Comparison of ENCODE assay signal across 13 cellular contexts in the genomic region with DNA sequence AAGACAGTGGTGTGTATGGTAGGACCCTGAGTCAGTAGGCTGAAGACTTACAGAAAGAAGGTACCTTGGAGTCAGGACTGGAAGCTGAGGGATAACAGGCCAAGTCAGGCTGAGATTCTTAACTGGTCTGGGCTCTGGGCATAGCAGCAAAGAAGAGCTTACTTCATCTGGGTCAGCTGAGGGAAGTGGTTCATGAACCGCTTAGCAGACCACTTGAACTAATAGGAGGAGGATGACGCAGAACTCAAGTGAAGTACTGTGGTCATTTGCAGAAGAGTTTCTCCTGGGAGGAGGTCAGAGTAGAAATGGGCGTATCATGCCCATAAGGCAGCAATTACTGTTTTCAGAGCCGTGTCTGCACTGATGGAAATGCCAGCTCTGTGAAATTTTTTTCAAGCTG.
DNase-seq lines count a peak whose midpoint lies in the region; ATAC-seq and TF ChIP-seq lines count a peak whose summit lies in the region.
"Had no signal": no experiment of that assay in that cellular context is flagged by ENCODE, and none has a peak within 500 bp of the region (broad histone marks: within the 10 kb centered on the region; RNA-seq: fewer than 3 reads in every experiment).

No MANE protein-coding gene starts in this region.

- TF ChIP-seq CTCF in natural killer cell (IDR thresholded peaks at IDR 0.05), result no peak
- no peak for TF ChIP-seq CTCF in psoas muscle (IDR thresholded peaks at IDR 0.05)

- no peaks in the 10 kb centered on the region for H3K36me3 Mint-ChIP-seq in natural killer cell
- H3K36me3 Mint-ChIP-seq in activated CD4-positive, alpha-beta T cell treated with anti-CD3 and anti-CD28 coated beads, Interleukin-2, amount 10 ng/mL, durations not matched to agents 24 days and 14 days (ENCODE audit: low read depth), result peaks cover 6% of the 10 kb centered on the region

- no peaks in the 10 kb centered on the region for H3K9me3 Mint-ChIP-seq in natural killer cell
- H3K9me3 Mint-ChIP-seq in activated CD4-positive, alpha-beta T cell treated with anti-CD3 and anti-CD28 coated beads, Interleukin-2, amount 10 ng/mL, durations not matched to agents 24 days and 14 days, result no peaks in the 10 kb centered on the region
- H3K9me3 Mint-ChIP-seq: CD4-positive, alpha-beta memory T cell had no signal

- peak overlapping the region in 1 of 11 experiments; percentile 2; a peak in 1 of 22 replicates for H3K27ac ChIP-seq in BLaER1 treated with 17β-estradiol and CSF1 and Interleukin-3, amounts not matched to agents 10 nM and 100 nM
- H3K27ac ChIP-seq in Karpas-422 (ENCODE audit: low read length), result no peak overlapping the region
- no peak overlapping the region for H3K27ac ChIP-seq in psoas muscle

- H4K20me1 ChIP-seq in BLaER1 treated with 17β-estradiol and CSF1 and Interleukin-3, amounts not matched to agents 10 nM and 100 nM, result no peaks in the 10 kb centered on the region
- no peaks in the 10 kb centered on the region for H4K20me1 ChIP-seq in Karpas-422 (ENCODE audit: insufficient read depth, low read depth, low read length)

- H3K4me1 Mint-ChIP-seq in natural killer cell, result peaks cover 6 to 10% of the 10 kb centered on the region in 2 donors
- no peaks in the 10 kb centered on the region for H3K4me1 Mint-ChIP-seq in activated CD4-positive, alpha-beta T cell treated with anti-CD3 and anti-CD28 coated beads, Interleukin-2, amount 10 ng/mL, durations not matched to agents 24 days and 14 days
- H3K4me1 Mint-ChIP-seq: activated CD8-positive, alpha-beta memory T cell treated with anti-CD3 and anti-CD28 coated beads, Interleukin-2, amount 10 ng/mL, durations not matched to agents 7 days and 5 days; CD4-positive, alpha-beta memory T cell had no signal

- no peak overlapping the region for H3K4me3 Mint-ChIP-seq in natural killer cell
- H3K4me3 Mint-ChIP-seq in activated CD4-positive, alpha-beta T cell treated with anti-CD3 and anti-CD28 coated beads, Interleukin-2, amount 10 ng/mL, durations not matched to agents 24 days and 14 days, result no peak overlapping the region
- H3K4me3 Mint-ChIP-seq: activated CD8-positive, alpha-beta memory T cell treated with anti-CD3 and anti-CD28 coated beads, Interleukin-2, amount 10 ng/mL, durations not matched to agents 7 days and 5 days; CD4-positive, alpha-beta memory T cell had no signal

- intact Hi-C loops in natural killer cell (cut with micrococcal nuclease) (no loop called here), psoas muscle (cut with DNase I) (no loop called here)
- intact Hi-C loops in activated CD4-positive, alpha-beta T cell treated with anti-CD3 and anti-CD28 coated beads, Interleukin-2, amount 10 ng/mL, durations not matched to agents 24 days and 14 days (cut with micrococcal nuclease), result no loop called here

- H3K27me3 Mint-ChIP-seq in natural killer cell (ENCODE audit: low read depth in 2 of 2), result no peaks in the 10 kb centered on the region
- H3K27me3 Mint-ChIP-seq in activated CD4-positive, alpha-beta T cell treated with anti-CD3 and anti-CD28 coated beads, Interleukin-2, amount 10 ng/mL, durations not matched to agents 24 days and 14 days, result no peaks in the 10 kb centered on the region
- H3K27me3 Mint-ChIP-seq: activated CD8-positive, alpha-beta memory T cell treated with anti-CD3 and anti-CD28 coated beads, Interleukin-2, amount 10 ng/mL, durations not matched to agents 7 days and 5 days; CD4-positive, alpha-beta memory T cell had no signal

- H3K36me3 ChIP-seq in BLaER1 treated with 17β-estradiol and CSF1 and Interleukin-3, amounts not matched to agents 10 nM and 100 nM, result peaks cover 0 to 9% (median 0%) of the 10 kb centered on the region in 11 experiments; a peak in 2 of 22 replicates
- H3K36me3 ChIP-seq in Karpas-422 (ENCODE audit: insufficient read depth, low read length), result no peaks in the 10 kb centered on the region
- H3K36me3 ChIP-seq in psoas muscle (ENCODE audit: insufficient read depth in 1 of 2, low read depth in 1 of 2), result no peaks in the 10 kb centered on the region

- DNase-seq in Karpas-422 (no peak), astrocyte of the hippocampus (ENCODE audit: low read depth, low spot score) (peak; percentile 30), natural killer cell (no peak), psoas muscle (no peak), CD1c-positive myeloid dendritic cell (ENCODE audit: extremely low spot score) (no peak)
- DNase-seq in activated CD4-positive, alpha-beta T cell treated with anti-CD3 and anti-CD28 coated beads, Interleukin-2, amount 10 ng/mL, durations not matched to agents 24 days and 14 days, result no peak
- DNase-seq: activated CD8-positive, alpha-beta memory T cell treated with anti-CD3 and anti-CD28 coated beads, Interleukin-2, amount 10 ng/mL, durations not matched to agents 7 days and 5 days; CD4-positive, alpha-beta memory T cell; midbrain; NCI-H1694 had no signal

- peaks cover 21 to 28% (median 25%) of the 10 kb centered on the region in 10 experiments for H3K4me1 ChIP-seq in BLaER1 treated with 17β-estradiol and CSF1 and Interleukin-3, amounts not matched to agents 10 nM and 100 nM
- H3K4me1 ChIP-seq in Karpas-422 (ENCODE audit: low read length), result peaks cover 35% of the 10 kb centered on the region
- H3K4me1 ChIP-seq in psoas muscle, result no peaks in the 10 kb centered on the region

- H3K27ac Mint-ChIP-seq in natural killer cell, result no peak overlapping the region
- no peak overlapping the region for H3K27ac Mint-ChIP-seq in activated CD4-positive, alpha-beta T cell treated with anti-CD3 and anti-CD28 coated beads, Interleukin-2, amount 10 ng/mL, durations not matched to agents 24 days and 14 days
- H3K27ac Mint-ChIP-seq: activated CD8-positive, alpha-beta memory T cell treated with anti-CD3 and anti-CD28 coated beads, Interleukin-2, amount 10 ng/mL, durations not matched to agents 7 days and 5 days had no signal

- H3K79me2 ChIP-seq in Karpas-422 (ENCODE audit: low read length), result peaks cover 7% of the 10 kb centered on the region; the same call in 1 of the 2 replicates

- no peak overlapping the region for H2AFZ ChIP-seq in Karpas-422 (ENCODE audit: low read length)

- H3K9me2 ChIP-seq in Karpas-422 (replicated peaks; ENCODE audit: insufficient read depth, low read length), result no peaks in the 10 kb centered on the region

- H3K4me3 ChIP-seq in BLaER1 treated with 17β-estradiol and CSF1 and Interleukin-3, amounts not matched to agents 10 nM and 100 nM, result no peak overlapping the region
- H3K4me3 ChIP-seq in Karpas-422 (ENCODE audit: low read length) (no peak overlapping the region), psoas muscle (no peak overlapping the region)

- ATAC-seq in natural killer cell (peak in 2 of 3 donors; percentile 44 to 57), GM21619 (IDR thresholded peaks at IDR 0.05; ENCODE audit: unreplicated experiment) (no peak), psoas muscle (no peak)
- ATAC-seq: activated CD8-positive, alpha-beta memory T cell treated with anti-CD3 and anti-CD28 coated beads, Interleukin-2, amount 10 ng/mL, durations not matched to agents 7 days and 5 days; Panc1 had no signal

- peaks cover 0 to 3% (median 0%) of the 10 kb centered on the region in 11 experiments; a peak in 1 of 22 replicates for H3K9me3 ChIP-seq in BLaER1 treated with 17β-estradiol and CSF1 and Interleukin-3, amounts not matched to agents 10 nM and 100 nM (replicated peaks in 1 of 11)
- H3K9me3 ChIP-seq in Karpas-422 (ENCODE audit: low read length) (no peaks in the 10 kb centered on the region), psoas muscle (no peaks in the 10 kb centered on the region)

- H3K27me3 ChIP-seq in BLaER1 treated with 17β-estradiol and CSF1 and Interleukin-3, amounts not matched to agents 10 nM and 100 nM, result no peaks in the 10 kb centered on the region
- H3K27me3 ChIP-seq in Karpas-422 (ENCODE audit: low read length) (no peaks in the 10 kb centered on the region), psoas muscle (ENCODE audit: insufficient read depth in 3 of 3, low read length in 2 of 3) (no peaks in the 10 kb centered on the region)

- no peak overlapping the region for H3K9ac ChIP-seq in BLaER1 treated with 17β-estradiol and CSF1 and Interleukin-3, amounts not matched to agents 10 nM and 100 nM
- H3K9ac ChIP-seq in Karpas-422 (ENCODE audit: low read length), result no peak overlapping the region

- peak overlapping the region; percentile 44 to 85 (median 61); a peak in 21 of 22 replicates for H3K4me2 ChIP-seq in BLaER1 treated with 17β-estradiol and CSF1 and Interleukin-3, amounts not matched to agents 10 nM and 100 nM
- H3K4me2 ChIP-seq in Karpas-422 (ENCODE audit: low read depth, low read length, poor library complexity, severe bottlenecking), result peak overlapping the region; percentile 29

- 63 to 83% (median 75%) methylated on average over 4 of the region's 4 CpGs for WGBS in psoas muscle, 3 donors

Comparison
In these comparisons a context has a peak if more than half of its experiments do, and no peak if none do; other contexts are left out.
1. ATAC-seq: peak in natural killer cell (2 of 3); none in GM21619 (single experiment) and psoas muscle (0 of 4).